ENCODE assay signal across 9 cellular contexts in the genomic region with DNA sequence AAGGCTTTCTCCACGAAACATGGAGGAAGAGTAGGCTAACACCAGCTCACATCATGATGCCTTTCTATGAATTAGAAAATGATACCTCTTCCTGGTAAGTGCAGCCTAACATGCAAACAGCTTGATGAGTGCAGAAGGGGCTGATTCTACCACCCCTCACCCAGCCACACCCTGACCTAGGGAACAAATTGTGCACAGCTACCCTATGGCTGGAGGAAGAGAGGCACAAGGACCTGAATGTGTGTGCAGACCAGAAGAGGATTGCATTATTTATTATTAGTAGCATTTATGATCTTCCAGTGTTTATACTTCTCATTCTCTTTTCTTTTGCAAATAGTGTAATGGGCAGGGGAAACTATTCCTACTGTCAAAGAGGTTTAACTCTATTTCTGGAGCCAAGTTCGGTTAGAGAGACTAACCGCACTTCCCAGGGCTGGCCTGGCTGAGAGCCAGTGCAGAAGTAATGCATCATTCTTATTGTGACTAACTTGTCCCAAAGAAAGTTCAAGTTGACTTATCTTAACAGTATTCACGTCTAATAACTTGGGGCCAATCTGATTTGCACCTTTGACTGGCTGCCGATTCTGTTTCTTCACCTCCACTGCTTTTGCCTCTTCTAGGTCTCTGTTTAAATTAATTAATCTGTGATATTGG.
A peak's percentile ranks its signal among the peaks of the same experiment; 100 is the strongest.
DNase-seq lines count a peak whose midpoint lies in the region; ATAC-seq, FAIRE-seq and TF ChIP-seq lines count a peak whose summit lies in the region.
"Had no signal": no experiment of that assay in that cellular context is flagged by ENCODE, and none has a peak within 500 bp of the region (broad histone marks: within the 10 kb centered on the region; RNA-seq: fewer than 3 reads in every experiment).

No MANE protein-coding gene starts in this region.

- no peaks in the 10 kb centered on the region for H3K27me3 ChIP-seq in hepatocyte

- H3K9me3 ChIP-seq in hepatocyte (ENCODE audit: low read depth), result no peaks in the 10 kb centered on the region

- H3K27ac ChIP-seq in hepatocyte, result no peak overlapping the region
- H3K27ac ChIP-seq: 22Rv1 had no signal

- no peak overlapping the region for H3K4me2 ChIP-seq in hepatocyte

- no peak overlapping the region for H3K4me3 ChIP-seq in hepatocyte

- no peak for FAIRE-seq in GM12891 (lab: Jason Lieb, UNC)

- no peak overlapping the region for H2AFZ ChIP-seq in hepatocyte

- H3K9me2 ChIP-seq in hepatocyte (replicated peaks; ENCODE audit: insufficient read depth), result no peaks in the 10 kb centered on the region

- H3K36me3 ChIP-seq in hepatocyte (replicated peaks; ENCODE audit: insufficient read depth, low read depth), result no peaks in the 10 kb centered on the region

- TF ChIP-seq CTCF in hepatocyte (IDR thresholded peaks at IDR 0.05; ENCODE audit: poor library complexity), result no peak

- no peaks in the 10 kb centered on the region for H3K79me2 ChIP-seq in hepatocyte

- no peaks in the 10 kb centered on the region for H4K20me1 ChIP-seq in hepatocyte (ENCODE audit: insufficient read depth, poor library complexity, severe bottlenecking)

- DNase-seq in DMS 273 (lab: John Stamatoyannopoulos, UW; ENCODE audit: unreplicated experiment) (peak; percentile 2), DMS 273 treated with DMSO at 0.1 percent for 48 hours (lab: John Stamatoyannopoulos, UW) (no peak), hepatocyte (ENCODE audit: low spot score) (peak; percentile 45), GM12891 (ENCODE audit: insufficient read length, low spot score) (no peak), hippocampal formation (lab: John Stamatoyannopoulos, UW) (no peak)
- peak; percentile 6 to 9 for DNase-seq in activated CD4-positive, alpha-beta T cell treated with anti-CD3 and anti-CD28 coated beads, Interleukin-2, amount 50 U/mL, for 4 hours
- peak; percentile 67 for DNase-seq in stimulated activated naive CD8-positive, alpha-beta T cell treated with anti-CD3 and anti-CD28 coated beads, Interleukin-15, Interleukin-2, amounts not matched to agents 100 U/mL and 50 U/mL, for 24 hours

- 66% methylated on average over 5 of the region's 5 CpGs for WGBS in hepatocyte (ENCODE audit: low lambda C conversion rate, missing lambda C conversion rate)

- no peaks in the 10 kb centered on the region for H3K4me1 ChIP-seq in hepatocyte (ENCODE audit: insufficient read depth)

- TF ChIP-seq POLR2A in GM12891 (IDR thresholded peaks at IDR 0.05; ENCODE audit: low read depth, low read length), result no peak

- peak; percentile 70 for ATAC-seq in stimulated activated naive CD8-positive, alpha-beta T cell treated with anti-CD3 and anti-CD28 coated beads, Interleukin-15, Interleukin-2, amounts not matched to agents 100 U/mL and 50 U/mL, for 24 hours
- no peak for ATAC-seq in HG02571 (IDR thresholded peaks at IDR 0.05; ENCODE audit: unreplicated experiment)

TF ChIP-seq in GM12891, 5 proteins besides CTCF, POLR2A, EP300 and RAD21:
- TF ChIP-seq POU2F2 (IDR thresholded peaks at IDR 0.05; ENCODE audit: low read depth, low read length) (no peak), SPI1 (IDR thresholded peaks at IDR 0.05; ENCODE audit: low read depth, low read length) (no peak), PAX5 (IDR thresholded peaks at IDR 0.05; ENCODE audit: insufficient read depth, low read length, severe bottlenecking) (no peak), TAF1 (IDR thresholded peaks at IDR 0.05; ENCODE audit: low read depth, low read length) (no peak), POLR2AphosphoS5 (IDR thresholded peaks at IDR 0.05; ENCODE audit: low read depth, low read length) (no peak)

Comparison
In these comparisons a context has a peak if more than half of its experiments do, and no peak if none do; other contexts are left out.
1. DNase-seq: peak in DMS 273 (single experiment), activated CD4-positive, alpha-beta T cell treated with anti-CD3 and anti-CD28 coated beads, Interleukin-2, amount 50 U/mL, for 4 hours (2 of 2), hepatocyte (single experiment) and stimulated activated naive CD8-positive, alpha-beta T cell treated with anti-CD3 and anti-CD28 coated beads, Interleukin-15, Interleukin-2, amounts not matched to agents 100 U/mL and 50 U/mL, for 24 hours (single experiment); none in DMS 273 treated with DMSO at 0.1 percent for 48 hours (single experiment), GM12891 (single experiment) and hippocampal formation (0 of 2).